In genomic region chr6:15791401-15792137, GRCh38 we compare ENCODE assay signal across 13 cellular contexts.
DNase-seq lines count a peak whose midpoint lies in the region; ATAC-seq and TF ChIP-seq lines count a peak whose summit lies in the region.
"Had no signal": no experiment of that assay in that cellular context is flagged by ENCODE, and none has a peak within 500 bp of the region (broad histone marks: within the 10 kb centered on the region; RNA-seq: fewer than 3 reads in every experiment).

No MANE protein-coding gene starts in this region.

- H2BK5ac ChIP-seq in mesenchymal stem cell (ENCODE audit: low read depth, low read length, poor library complexity, severe bottlenecking), result peak overlapping the region; percentile 60

- intact Hi-C loops in colonic mucosa (cut with DNase I), result no loop called here
- intact Hi-C loops in upper lobe of right lung (cut with DNase I), result no loop called here

- H3K18ac ChIP-seq in mesenchymal stem cell (ENCODE audit: low read depth in 1 of 2, low read length in 2 of 2), result no peak overlapping the region

- no peak overlapping the region for H4K8ac ChIP-seq in mesenchymal stem cell (ENCODE audit: low read length)

- no peak overlapping the region for H4K91ac ChIP-seq in mesenchymal stem cell (ENCODE audit: low read length)

- ATAC-seq in upper lobe of right lung (peak; percentile 68), HG02588 (IDR thresholded peaks at IDR 0.05; ENCODE audit: unreplicated experiment) (no peak), GM19035 (IDR thresholded peaks at IDR 0.05; ENCODE audit: unreplicated experiment) (no peak)
- ATAC-seq: CD8-positive, alpha-beta T cell; HCT116; stimulated activated naive CD8-positive, alpha-beta T cell treated with anti-CD3 and anti-CD28 coated beads, Interleukin-15, amount 100 ng/mL, for 72 hours had no signal

- H3K4ac ChIP-seq in mesenchymal stem cell (ENCODE audit: low read depth in 1 of 2, low read length in 2 of 2), result no peak overlapping the region

- H3K27me3 ChIP-seq in colonic mucosa, result no peaks in the 10 kb centered on the region
- H3K27me3 ChIP-seq in mesenchymal stem cell (ENCODE audit: control insufficient read depth in 1 of 2, insufficient read depth in 1 of 2, low read length in 2 of 2), result no peaks in the 10 kb centered on the region
- no peaks in the 10 kb centered on the region for H3K27me3 ChIP-seq in upper lobe of right lung

- H3K4me3 ChIP-seq in colonic mucosa (no peak overlapping the region), mesenchymal stem cell (ENCODE audit: insufficient read depth in 1 of 2, low read depth in 1 of 2, low read length in 2 of 2) (no peak overlapping the region), upper lobe of right lung (no peak overlapping the region)
- H3K4me3 ChIP-seq: SK-N-MC had no signal

- DNase-seq in NCI-H1694 (lab: John Stamatoyannopoulos, UW) (peak; percentile 53), colonic mucosa (peak; percentile 18), mesenchymal stem cell (no peak), upper lobe of right lung (no peak), NCI-H1092 treated with DMSO at 0.1 percent for 48 hours (lab: John Stamatoyannopoulos, UW) (no peak)
- DNase-seq: activated naive CD4-positive, alpha-beta T cell treated with anti-CD3 and anti-CD28 coated beads, Interleukin-2, amount 50 U/mL, for 16 hours; CD8-positive, alpha-beta T cell; stimulated activated naive CD8-positive, alpha-beta T cell treated with anti-CD3 and anti-CD28 coated beads, Interleukin-15, amount 100 ng/mL, for 72 hours had no signal

- 93% methylated on average over 8 of the region's 8 CpGs for WGBS in mesenchymal stem cell

- no peak overlapping the region for H2BK15ac ChIP-seq in mesenchymal stem cell (ENCODE audit: low read depth, poor library complexity, severe bottlenecking)

- H2AK5ac ChIP-seq in mesenchymal stem cell (ENCODE audit: low read length, severe bottlenecking), result peak overlapping the region; percentile 69

- no peak overlapping the region for H2AFZ ChIP-seq in mesenchymal stem cell (ENCODE audit: low read depth, low read length)

- no peak overlapping the region for H2BK12ac ChIP-seq in mesenchymal stem cell (ENCODE audit: low read length in 2 of 2)

- H2BK120ac ChIP-seq in mesenchymal stem cell (ENCODE audit: low read depth, low read length), result no peak overlapping the region

- H3K27ac ChIP-seq in colonic mucosa (no peak overlapping the region), mesenchymal stem cell (ENCODE audit: low read length, poor library complexity, severe bottlenecking) (peak overlapping the region; percentile 71), upper lobe of right lung (peak overlapping the region; percentile 47)
- H3K27ac ChIP-seq: SK-N-MC, VCaP had no signal

- TF ChIP-seq CTCF in colonic mucosa (IDR thresholded peaks at IDR 0.05) (no peak), upper lobe of right lung (IDR thresholded peaks at IDR 0.05) (no peak)

- H3K9me3 ChIP-seq in colonic mucosa, result no peaks in the 10 kb centered on the region
- no peaks in the 10 kb centered on the region for H3K9me3 ChIP-seq in mesenchymal stem cell (ENCODE audit: control insufficient read depth, low read length)
- H3K9me3 ChIP-seq in upper lobe of right lung, result no peaks in the 10 kb centered on the region

- no peak overlapping the region for H3K14ac ChIP-seq in mesenchymal stem cell (ENCODE audit: low read length in 2 of 2)

- H3K36me3 ChIP-seq in colonic mucosa (no peaks in the 10 kb centered on the region), mesenchymal stem cell (ENCODE audit: control insufficient read depth in 1 of 2, insufficient read depth in 2 of 2, low read depth in 1 of 2, low read length in 2 of 2) (no peaks in the 10 kb centered on the region), upper lobe of right lung (no peaks in the 10 kb centered on the region)

- no peaks in the 10 kb centered on the region for H3K79me1 ChIP-seq in mesenchymal stem cell (replicated peaks; ENCODE audit: low read length, poor library complexity, severe bottlenecking)

- no peak overlapping the region for H3K23ac ChIP-seq in mesenchymal stem cell (ENCODE audit: low read length in 2 of 2)

- no peak overlapping the region for H3K4me2 ChIP-seq in mesenchymal stem cell (ENCODE audit: low read length, poor library complexity, severe bottlenecking)

- no peaks in the 10 kb centered on the region for H3K4me1 ChIP-seq in colonic mucosa
- H3K4me1 ChIP-seq in mesenchymal stem cell (ENCODE audit: control insufficient read depth, insufficient read depth, low read depth, low read length), result peaks cover 11% of the 10 kb centered on the region
- peaks cover 8% of the 10 kb centered on the region for H3K4me1 ChIP-seq in upper lobe of right lung

- H3K9ac ChIP-seq in colonic mucosa (ENCODE audit: low read depth in 2 of 2, low read length in 2 of 2), result no peak overlapping the region
- H3K9ac ChIP-seq in mesenchymal stem cell (ENCODE audit: low read length), result no peak overlapping the region

Comparison
In these comparisons a context has a peak if more than half of its experiments do, and no peak if none do; other contexts are left out.
1. DNase-seq: peak in NCI-H1694 (single experiment) and colonic mucosa (single experiment); none in mesenchymal stem cell (single experiment), upper lobe of right lung (single experiment) and NCI-H1092 treated with DMSO at 0.1 percent for 48 hours (single experiment).